In the genomic region with DNA sequence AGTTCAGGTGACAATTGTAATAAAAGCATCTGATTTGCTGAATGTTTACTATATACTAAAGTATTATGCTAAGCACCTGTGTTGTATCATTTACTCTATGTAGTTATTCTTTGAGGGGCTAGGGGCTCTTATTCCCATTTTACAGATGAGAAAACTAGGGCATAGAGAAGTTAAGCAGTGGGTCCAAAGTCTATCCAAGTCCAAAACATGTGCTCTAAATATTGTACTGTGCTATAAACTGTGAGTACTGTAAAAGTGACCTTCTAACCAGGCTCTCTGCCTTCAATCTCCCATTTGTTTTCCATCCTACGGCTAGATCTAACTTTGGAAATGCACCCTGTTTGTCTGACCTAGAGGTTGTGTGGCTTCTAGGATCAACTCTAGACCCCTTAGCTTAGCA, we compare ENCODE assay signal across 1 cellular context.
TF ChIP-seq lines count a peak whose summit lies in the region.

No MANE protein-coding gene starts in this region.

TF ChIP-seq in HepG2, 621 proteins besides CTCF, POLR2A, EP300 and RAD21:
- TF ChIP-seq ZNF274 (CRISPR knock-in tag; IDR thresholded peaks at IDR 0.05) (no peak), KDM1A (CRISPR knock-in tag; IDR thresholded peaks at IDR 0.05) (0 out of 2 replicates have a peak, but pooled peaks have one; percentile 24), ADNP (CRISPR knock-in tag; IDR thresholded peaks at IDR 0.05) (peak; percentile 53; the same call in 1 of the 2 replicates), ZSCAN29 (CRISPR knock-in tag; conservative IDR thresholded peaks at IDR 0.05) (no peak), ZNF629 (CRISPR knock-in tag; conservative IDR thresholded peaks at IDR 0.05) (peak; percentile 95), RCOR2 (CRISPR knock-in tag; IDR thresholded peaks at IDR 0.05) (peak; percentile 57), HNF4G (IDR thresholded peaks at IDR 0.05; ENCODE audit: borderline replicate concordance, low read depth, low read length) (0 out of 2 replicates have a peak, but pooled peaks have one; percentile 39), HNF4G (CRISPR knock-in tag; IDR thresholded peaks at IDR 0.05; ENCODE audit: borderline replicate concordance, low read depth) (no peak), HNF4A (CRISPR knock-in tag; IDR thresholded peaks at IDR 0.05) (peak; percentile 47; the same call in 1 of the 2 replicates)
TF ChIP-seq in HepG2: peak in this region for 6.
